ENCODE assay signal across 13 cellular contexts in the genomic region with DNA sequence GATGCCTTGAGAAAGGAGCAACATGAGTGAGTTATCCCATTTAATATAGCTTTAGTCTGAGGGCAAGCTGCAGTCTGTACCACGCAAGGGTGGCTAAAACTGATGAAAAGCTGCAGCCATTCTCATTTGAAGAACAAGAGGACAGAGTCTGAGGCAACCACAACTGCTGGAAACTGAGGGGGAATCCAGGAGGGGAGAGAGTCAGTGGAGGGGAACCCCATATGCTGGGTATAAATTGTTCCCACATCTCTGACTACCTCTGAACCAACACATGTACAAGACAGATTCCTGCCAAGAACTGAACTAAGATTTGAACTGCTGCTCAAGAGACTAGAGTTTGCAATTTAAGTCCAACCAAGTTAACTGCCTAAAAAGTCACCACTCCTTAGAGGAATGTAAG. TPM values are rescaled to one million over a fixed set of nuclear protein-coding genes. Genes with fewer than 3 reads are reported as not detected.
DNase-seq lines count a peak whose midpoint lies in the region; ATAC-seq and TF ChIP-seq lines count a peak whose summit lies in the region.
"Had no signal": no experiment of that assay in that cellular context is flagged by ENCODE, and none has a peak within 500 bp of the region (broad histone marks: within the 10 kb centered on the region; RNA-seq: fewer than 3 reads in every experiment).

No MANE protein-coding gene starts in this region.

- intact Hi-C loops in activated naive CD4-positive, alpha-beta T cell treated with anti-CD3 and anti-CD28 coated beads for 36 hours (cut with micrococcal nuclease), result loop anchor here (1.0 kb wide), 1 partner anchor 12 kb away; a partner anchor contains a TSS
- intact Hi-C loops in adrenal gland (cut with DNase I), result no loop called here

- 100% methylated on average over 1 of the region's 1 CpG for WGBS in adrenal gland, 4 donors

- H3K36me3 ChIP-seq in adrenal gland (replicated peaks in 1 of 2), result peaks cover 0 to 10% of the 10 kb centered on the region in 2 donors

- CTCF ChIA-PET in activated naive CD4-positive, alpha-beta T cell treated with anti-CD3 and anti-CD28 coated beads for 36 hours (lab: Charles Lee), result no interaction called here

- H3K27me3 Mint-ChIP-seq in activated naive CD4-positive, alpha-beta T cell treated with anti-CD3 and anti-CD28 coated beads for 36 hours (ENCODE audit: low read depth), result no peaks in the 10 kb centered on the region
- no peaks in the 10 kb centered on the region for H3K27me3 Mint-ChIP-seq in stimulated activated naive CD8-positive, alpha-beta T cell treated with anti-CD3 and anti-CD28 coated beads, Interleukin-15, Interleukin-2, amounts not matched to agents 100 ng/mL and 50 ng/mL, for 24 hours
- H3K27me3 Mint-ChIP-seq: brain had no signal

- peak; percentile 57 for DNase-seq in activated naive CD4-positive, alpha-beta T cell treated with anti-CD3 and anti-CD28 coated beads for 36 hours
- DNase-seq in activated naive CD4-positive, alpha-beta T cell (lab: John Stamatoyannopoulos, UW), result no peak
- DNase-seq in NCI-H1048 (lab: John Stamatoyannopoulos, UW), result no peak
- DNase-seq in adrenal gland, result no peak
- no peak for DNase-seq in EL
- DNase-seq: activated T-cell treated with anti-CD3 and anti-CD28 coated beads, Interleukin-2, amount 50 U/mL, for 4 hours; effector CD8-positive, alpha-beta T cell; WERI-Rb-1 had no signal

- no peaks in the 10 kb centered on the region for H3K9me3 ChIP-seq in adrenal gland (replicated peaks in 1 of 3)

- H3K27me3 ChIP-seq in adrenal gland, result no peaks in the 10 kb centered on the region

- H3K27ac ChIP-seq in adrenal gland, result no peak overlapping the region
- H3K27ac ChIP-seq: WERI-Rb-1 had no signal

- peaks cover 0 to 12% of the 10 kb centered on the region in 2 donors for H3K4me1 ChIP-seq in adrenal gland (replicated peaks in 1 of 2)

- peaks cover 15% of the 10 kb centered on the region for H3K36me3 Mint-ChIP-seq in activated naive CD4-positive, alpha-beta T cell treated with anti-CD3 and anti-CD28 coated beads for 36 hours (ENCODE audit: low read depth)
- H3K36me3 Mint-ChIP-seq in stimulated activated naive CD8-positive, alpha-beta T cell treated with anti-CD3 and anti-CD28 coated beads, Interleukin-15, Interleukin-2, amounts not matched to agents 100 ng/mL and 50 ng/mL, for 24 hours (ENCODE audit: low read depth), result peaks cover 30% of the 10 kb centered on the region

- H3K4me3 ChIP-seq in adrenal gland, result no peak overlapping the region

- no peak for TF ChIP-seq POLR2A in adrenal gland (IDR thresholded peaks at IDR 0.05)

- TF ChIP-seq CTCF in adrenal gland (IDR thresholded peaks at IDR 0.05), result no peak

- no peak overlapping the region for H3K4me3 Mint-ChIP-seq in activated naive CD4-positive, alpha-beta T cell treated with anti-CD3 and anti-CD28 coated beads for 36 hours
- no peak overlapping the region for H3K4me3 Mint-ChIP-seq in stimulated activated naive CD8-positive, alpha-beta T cell treated with anti-CD3 and anti-CD28 coated beads, Interleukin-15, Interleukin-2, amounts not matched to agents 100 ng/mL and 50 ng/mL, for 24 hours
- H3K4me3 Mint-ChIP-seq: activated T-cell treated with anti-CD3 and anti-CD28 coated beads, Interleukin-2, amount 50 U/mL, for 4 hours had no signal

- H3K4me1 Mint-ChIP-seq in activated naive CD4-positive, alpha-beta T cell treated with anti-CD3 and anti-CD28 coated beads for 36 hours (ENCODE audit: low read depth), result peaks cover 64% of the 10 kb centered on the region
- peaks cover 73% of the 10 kb centered on the region for H3K4me1 Mint-ChIP-seq in stimulated activated naive CD8-positive, alpha-beta T cell treated with anti-CD3 and anti-CD28 coated beads, Interleukin-15, Interleukin-2, amounts not matched to agents 100 ng/mL and 50 ng/mL, for 24 hours (ENCODE audit: low read depth)

- no peaks in the 10 kb centered on the region for H3K9me3 Mint-ChIP-seq in activated naive CD4-positive, alpha-beta T cell treated with anti-CD3 and anti-CD28 coated beads for 36 hours
- H3K9me3 Mint-ChIP-seq in stimulated activated naive CD8-positive, alpha-beta T cell treated with anti-CD3 and anti-CD28 coated beads, Interleukin-15, Interleukin-2, amounts not matched to agents 100 ng/mL and 50 ng/mL, for 24 hours, result no peaks in the 10 kb centered on the region
- H3K9me3 Mint-ChIP-seq: activated T-cell treated with anti-CD3 and anti-CD28 coated beads, Interleukin-2, amount 50 U/mL, for 4 hours; brain had no signal

- H3K27ac Mint-ChIP-seq in activated naive CD4-positive, alpha-beta T cell treated with anti-CD3 and anti-CD28 coated beads for 36 hours, result no peak overlapping the region
- H3K27ac Mint-ChIP-seq in stimulated activated naive CD8-positive, alpha-beta T cell treated with anti-CD3 and anti-CD28 coated beads, Interleukin-15, Interleukin-2, amounts not matched to agents 100 ng/mL and 50 ng/mL, for 24 hours, result peak overlapping the region; percentile 65

- ATAC-seq in GM21825 (IDR thresholded peaks at IDR 0.05; ENCODE audit: unreplicated experiment), result peak; percentile 64
- ATAC-seq in HG03565 (IDR thresholded peaks at IDR 0.05; ENCODE audit: unreplicated experiment), result peak; percentile 39
- ATAC-seq: SK-N-SH treated with all-trans-retinoic acid at 6 μM for 48 hours had no signal

RNA-seq across cellular contexts. Expression of a gene that starts 11.4 kb away (rescaled TPM):
- 10 to 100 TPM; 20.4 TPM for total RNA-seq in activated naive CD4-positive, alpha-beta T cell treated with anti-CD3 and anti-CD28 coated beads for 36 hours
- total RNA-seq in adrenal gland, result 10 to 100 TPM; 11.4 to 17.7 (median 14.9) TPM
- 10 to 100 TPM in 2 of 3 donors, 1 to 10 TPM in 1; 9.2 to 22.0 (median 12.3) TPM for polyA plus RNA-seq in adrenal gland
